In the genomic region with DNA sequence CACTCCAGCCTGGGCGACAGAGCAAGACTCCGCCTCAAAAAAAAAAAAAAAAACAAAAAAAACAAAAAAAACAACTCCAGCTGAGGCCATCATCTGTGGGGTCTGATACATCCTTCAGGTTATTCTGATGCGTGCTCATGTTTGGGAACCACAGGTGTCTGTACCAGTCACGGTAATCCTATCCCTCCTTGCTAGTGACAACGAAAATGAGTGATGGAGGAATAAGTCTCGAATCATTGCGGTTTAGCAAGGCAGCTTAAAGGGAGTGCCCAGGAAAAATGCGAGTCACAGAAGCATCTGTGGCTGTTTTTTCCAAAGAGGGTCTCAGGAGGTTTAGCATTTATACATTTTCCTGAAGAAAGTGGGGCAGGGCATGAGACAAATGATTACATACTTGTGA, we compare ENCODE assay signal across 2 cellular contexts.
TF ChIP-seq lines count a peak whose summit lies in the region.

No MANE protein-coding gene starts in this region.

TF ChIP-seq in HCT116, 20 proteins besides CTCF, POLR2A, EP300 and RAD21:
- no peak for TF ChIP-seq ATF3 (IDR thresholded peaks at IDR 0.05)
- TF ChIP-seq FOSL1 (IDR thresholded peaks at IDR 0.05; ENCODE audit: low read depth): no peak
- TF ChIP-seq ELF1 (IDR thresholded peaks at IDR 0.05; ENCODE audit: borderline replicate concordance, low read depth): no peak
- no peak for TF ChIP-seq CEBPB (IDR thresholded peaks at IDR 0.05; ENCODE audit: low read depth)
- TF ChIP-seq ZBTB33 (IDR thresholded peaks at IDR 0.05; ENCODE audit: extremely low read depth, insufficient replicate concordance, low read length): no peak
- no peak for TF ChIP-seq POLR2AphosphoS5 (IDR thresholded peaks at IDR 0.05; ENCODE audit: low read depth, low read length)
- TF ChIP-seq SIN3A (IDR thresholded peaks at IDR 0.05; ENCODE audit: low read depth): no peak
- TF ChIP-seq MAX (IDR thresholded peaks at IDR 0.05): no peak
- TF ChIP-seq SRF (IDR thresholded peaks at IDR 0.05; ENCODE audit: low read depth): no peak
- no peak for TF ChIP-seq TCF7L2 (IDR thresholded peaks at IDR 0.05; ENCODE audit: borderline replicate concordance, extremely low read depth, insufficient read depth, insufficient read length)
- no peak for TF ChIP-seq CBX3 (IDR thresholded peaks at IDR 0.05; ENCODE audit: low read depth)
- no peak for TF ChIP-seq EZH2phosphoT487 (IDR thresholded peaks at IDR 0.05; ENCODE audit: borderline replicate concordance)
- TF ChIP-seq EZH2 (IDR thresholded peaks at IDR 0.05): no peak
- TF ChIP-seq EGR1 (IDR thresholded peaks at IDR 0.05; ENCODE audit: low read depth): no peak
- no peak for TF ChIP-seq ZFX (IDR thresholded peaks at IDR 0.05)
- TF ChIP-seq ZNF274 (IDR thresholded peaks at IDR 0.05; ENCODE audit: low read depth, low read length): no peak
- TF ChIP-seq JUND (IDR thresholded peaks at IDR 0.05): no peak
- TF ChIP-seq SP1 (IDR thresholded peaks at IDR 0.05; ENCODE audit: low read depth): no peak

TF ChIP-seq in K562, 482 proteins besides CTCF, POLR2A, EP300 and RAD21:
- no peak for TF ChIP-seq KLF16 (IDR thresholded peaks at IDR 0.05)
- TF ChIP-seq MEIS2 (IDR thresholded peaks at IDR 0.05; ENCODE audit: partially characterized antibody): peak; percentile 47
- TF ChIP-seq MEF2A (IDR thresholded peaks at IDR 0.05; ENCODE audit: control insufficient read depth, low read depth, low read length): no peak
- no peak for TF ChIP-seq CSDE1 (IDR thresholded peaks at IDR 0.05)
- TF ChIP-seq NFE2 (IDR thresholded peaks at IDR 0.05; ENCODE audit: low read depth): peak; percentile 24; the same call in 1 of the 2 replicates
- 0 out of 2 replicates have a peak, but pooled peaks have one; percentile 21 for TF ChIP-seq PKNOX1 (IDR thresholded peaks at IDR 0.05)
- TF ChIP-seq FOXK1 (CRISPR knock-in tag; IDR thresholded peaks at IDR 0.05; ENCODE audit: borderline replicate concordance): no peak
